Comparison of ENCODE assay signal across 27 cellular contexts in genomic region chr20:35910254-35910653, GRCh38.
"Had no signal": no experiment of that assay in that cellular context is flagged by ENCODE, and none has a peak within 500 bp of the region (broad histone marks: within the 10 kb centered on the region; RNA-seq: fewer than 3 reads in every experiment).

No MANE protein-coding gene starts in this region.

- H3K27me3 ChIP-seq: esophagus squamous epithelium, heart right ventricle, ovary, spleen, tibial nerve, upper lobe of left lung had no signal

- H3K4me1 Mint-ChIP-seq: nephron progenitor cell had no signal

- H3K9me3 Mint-ChIP-seq: immature natural killer cell; naive thymus-derived CD8-positive, alpha-beta T cell; nephron progenitor cell; stimulated activated naive B cell treated with anti-CD40 and anti-IgM and Interleukin-4, amounts not matched to agents 10 μg/mL and 1 μg/mL and 100 μg/mL, for 72 hours; stimulated activated naive CD8-positive, alpha-beta T cell treated with anti-CD3 and anti-CD28 coated beads, Interleukin-15, Interleukin-2, amounts not matched to agents 100 ng/mL and 50 ng/mL, for 24 hours had no signal

- H3K27me3 Mint-ChIP-seq: naive thymus-derived CD8-positive, alpha-beta T cell; stimulated activated naive B cell treated with anti-CD40 and anti-IgM and Interleukin-4, amounts not matched to agents 10 μg/mL and 1 μg/mL and 100 μg/mL, for 72 hours; stimulated activated naive CD8-positive, alpha-beta T cell treated with anti-CD3 and anti-CD28 coated beads, Interleukin-15, Interleukin-2, amounts not matched to agents 100 ng/mL and 50 ng/mL, for 24 hours had no signal

- H3K27ac ChIP-seq: coronary artery, esophagus squamous epithelium, heart right ventricle, lower lobe of right lung, ovary, psoas muscle, skin epidermis, spleen, thoracic aorta, tibial nerve, upper lobe of left lung had no signal

- ATAC-seq: heart right ventricle; left ventricle myocardium superior; lower lobe of right lung; naive thymus-derived CD8-positive, alpha-beta T cell; psoas muscle; right cardiac atrium; stimulated activated naive B cell treated with anti-CD40 and anti-IgM and Interleukin-4, amounts not matched to agents 10 μg/mL and 1 μg/mL and 100 μg/mL, for 72 hours had no signal

- H3K36me3 ChIP-seq: ovary had no signal

- H3K4me3 Mint-ChIP-seq: immature natural killer cell; naive thymus-derived CD8-positive, alpha-beta T cell; nephron progenitor cell; stimulated activated naive B cell treated with anti-CD40 and anti-IgM and Interleukin-4, amounts not matched to agents 10 μg/mL and 1 μg/mL and 100 μg/mL, for 72 hours; stimulated activated naive CD8-positive, alpha-beta T cell treated with anti-CD3 and anti-CD28 coated beads, Interleukin-15, Interleukin-2, amounts not matched to agents 100 ng/mL and 50 ng/mL, for 24 hours had no signal

- H3K27ac Mint-ChIP-seq: nephron progenitor cell; stimulated activated naive B cell treated with anti-CD40 and anti-IgM and Interleukin-4, amounts not matched to agents 10 μg/mL and 1 μg/mL and 100 μg/mL, for 72 hours had no signal

- H3K4me1 ChIP-seq: esophagus squamous epithelium, lower lobe of right lung had no signal

- H3K9me3 ChIP-seq: esophagus squamous epithelium, heart right ventricle, lower lobe of right lung, ovary, psoas muscle, spleen, thoracic aorta, tibial nerve, upper lobe of left lung had no signal

- H3K4me3 ChIP-seq: coronary artery, esophagus squamous epithelium, heart right ventricle, lower lobe of right lung, ovary, psoas muscle, skin epidermis, spleen, thoracic aorta, tibial nerve, upper lobe of left lung had no signal

- DNase-seq: dermis blood vessel endothelial cell; effector memory CD4-positive, alpha-beta T cell; erythroblast; esophagus squamous epithelium; foreskin melanocyte; glutamatergic neuron; heart right ventricle; hypothalamus; immature natural killer cell; left ventricle myocardium superior; lower lobe of right lung; naive thymus-derived CD8-positive, alpha-beta T cell; nephron progenitor cell; occipital lobe; ovary; posterior cingulate gyrus; psoas muscle; right cardiac atrium; spleen; stimulated activated CD4-positive, alpha-beta T cell treated with anti-CD3 and anti-CD28 coated beads, Interleukin-4, amount 100 ng/mL, for 4 hours; stimulated activated naive B cell treated with anti-CD40 and anti-IgM and Interleukin-4, amounts not matched to agents 10 μg/mL and 1 μg/mL and 100 μg/mL, for 72 hours; upper lobe of left lung had no signal
